Comparison of ENCODE assay signal across 13 cellular contexts in genomic region chr1:109181085-109181806, GRCh38.
A peak's percentile ranks its signal among the peaks of the same experiment; 100 is the strongest.
DNase-seq lines count a peak whose midpoint lies in the region; ATAC-seq and TF ChIP-seq lines count a peak whose summit lies in the region.
"Had no signal": no experiment of that assay in that cellular context is flagged by ENCODE, and none has a peak within 500 bp of the region (broad histone marks: within the 10 kb centered on the region; RNA-seq: fewer than 3 reads in every experiment).

No MANE protein-coding gene starts in this region.

- ATAC-seq in GM21515 (IDR thresholded peaks at IDR 0.05; ENCODE audit: unreplicated experiment) = no peak
- no peak for ATAC-seq in GM18870 (IDR thresholded peaks at IDR 0.05; ENCODE audit: unreplicated experiment)
- ATAC-seq: activated T-helper 17 cell treated with anti-CD3 and anti-CD28 coated beads, Interleukin-2, amount 50 U/mL, for 72 hours had no signal

- in situ Hi-C loops in astrocyte of the spinal cord (cut with HindIII; ENCODE audit: low sequenced_read_pairs) = no loop called here

- peak; percentile 80 for DNase-seq in HuH-7.5 (ENCODE audit: low spot score)
- DNase-seq in astrocyte of the spinal cord (ENCODE audit: low read depth, low spot score) = peak; percentile 58
- DNase-seq in kidney tubule cell (ENCODE audit: low spot score) = peak; percentile 75
- DNase-seq in stromal cell of bone marrow (ENCODE audit: low read depth) = peak; percentile 57
- no peak for DNase-seq in stimulated activated CD4-positive, alpha-beta T cell treated with anti-CD3 and anti-CD28 coated beads, Interleukin-2, amount 100 ng/mL, for 48 hours
- DNase-seq: activated CD4-positive, alpha-beta T cell treated with anti-CD3 and anti-CD28 coated beads for 4 hours; caudate nucleus; DND-41; esophagus squamous epithelium; NCI-H774 had no signal

- H3K4me3 ChIP-seq in astrocyte of the spinal cord (ENCODE audit: low read depth, low read length) = no peak overlapping the region
- H3K4me3 ChIP-seq: esophagus squamous epithelium had no signal

- TF ChIP-seq CTCF in astrocyte of the spinal cord (IDR thresholded peaks at IDR 0.05; ENCODE audit: low read depth, low read length) = no peak

Comparison
In these comparisons a context has a peak if more than half of its experiments do, and no peak if none do; other contexts are left out.
1. DNase-seq: peak in HuH-7.5 (single experiment), astrocyte of the spinal cord (single experiment), kidney tubule cell (single experiment) and stromal cell of bone marrow (single experiment); none in stimulated activated CD4-positive, alpha-beta T cell treated with anti-CD3 and anti-CD28 coated beads, Interleukin-2, amount 100 ng/mL, for 48 hours (0 of 2).